Comparison of ENCODE assay signal across 18 cellular contexts in the genomic region with DNA sequence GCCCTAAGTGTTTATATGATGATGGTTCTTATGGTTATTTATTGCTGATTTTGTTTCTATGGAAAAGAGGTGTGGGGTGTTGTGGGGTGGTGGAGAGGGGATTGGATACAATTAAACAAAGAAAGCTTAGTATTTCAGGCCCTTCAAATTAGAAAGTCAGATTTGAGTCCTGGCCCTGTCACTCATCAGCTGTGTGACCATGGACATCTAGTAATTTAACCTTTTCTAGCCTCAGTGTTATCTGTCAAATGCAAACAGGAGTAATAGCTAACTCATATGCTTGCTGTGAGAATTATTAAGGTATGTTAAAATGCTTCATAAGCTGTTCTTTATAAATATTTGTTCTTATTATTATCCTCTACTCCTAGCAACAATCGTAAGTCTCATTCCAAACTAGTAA. TPM values are rescaled to one million over a fixed set of nuclear protein-coding genes. Genes with fewer than 3 reads are reported as not detected.
DNase-seq lines count a peak whose midpoint lies in the region; ATAC-seq, FAIRE-seq and TF ChIP-seq lines count a peak whose summit lies in the region.
"Had no signal": no experiment of that assay in that cellular context is flagged by ENCODE, and none has a peak within 500 bp of the region (broad histone marks: within the 10 kb centered on the region; RNA-seq: fewer than 3 reads in every experiment).

No MANE protein-coding gene starts in this region.

- H3K4me1 Mint-ChIP-seq in T-helper 2 cell treated with Interferon-gamma antibody and Interleukin-4, amounts not matched to agents 5 μg/mL and 100 μg/mL, for 36 hours (ENCODE audit: low read depth): peaks cover 26% of the 10 kb centered on the region
- H3K4me1 Mint-ChIP-seq in CD8-positive, alpha-beta memory T cell: peaks cover 23 to 33% (median 32%) of the 10 kb centered on the region in 3 donors
- peaks cover 14% of the 10 kb centered on the region for H3K4me1 Mint-ChIP-seq in nephron
- H3K4me1 Mint-ChIP-seq in endothelial cell (ENCODE audit: unreplicated experiment): peaks cover 9% of the 10 kb centered on the region

- POLR2A ChIA-PET in CD8-positive, alpha-beta memory T cell (lab: Charles Lee): interaction anchor here (0.5 to 1.5 kb wide), 4 partner anchors 8 to 155 kb away, joined by 3 to 6 read pairs (median 4); a partner anchor contains a TSS
- POLR2A ChIA-PET in K562 (lab: Yijun Ruan, JAX): interaction anchor here (0.5 to 1.6 kb wide), 8 partner anchors 12 to 153 kb away, joined by 3 to 5 read pairs (median 4); a partner anchor contains a TSS

- no peak for TF ChIP-seq POLR2A in K562 (conservative IDR thresholded peaks at IDR 0.05)

- TF ChIP-seq CTCF in K562 (IDR thresholded peaks at IDR 0.05 in 2 of 3, conservative IDR thresholded peaks at IDR 0.05 in 1 of 3; ENCODE audit: insufficient read depth in 2 of 3, low read depth in 1 of 3, low read length in 3 of 3) (no peak), nephron (IDR thresholded peaks at IDR 0.05; ENCODE audit: unreplicated experiment in 3 of 3) (no peak), endothelial cell (IDR thresholded peaks at IDR 0.05; ENCODE audit: unreplicated experiment) (no peak)

- TF ChIP-seq RAD21 in K562 (CRISPR knock-in tag; conservative IDR thresholded peaks at IDR 0.05 in 1 of 2, IDR thresholded peaks at IDR 0.05 in 1 of 2): no peak

- BruUV-seq in K562 (replicated peaks; lab: Mats Ljungman, UMichigan): no TSS peak

- no peak overlapping the region for H3K4me3 ChIP-seq in CD8-positive, alpha-beta memory T cell (ENCODE audit: low read length)
- H3K4me3 ChIP-seq in K562: no peak overlapping the region
- H3K4me3 ChIP-seq: A549 had no signal

- 81% methylated on average over 1 of the region's 1 CpG for WGBS in K562 (ENCODE audit: insufficient coverage, low coverage, missing lambda C conversion rate)

- in situ Hi-C loops in K562 (cut with MboI): no loop called here

- peaks cover 3% of the 10 kb centered on the region for H3K36me3 ChIP-seq in CD8-positive, alpha-beta memory T cell (ENCODE audit: insufficient read depth, low read length)
- peaks cover 10% of the 10 kb centered on the region; the same call in 2 of the 3 replicates for H3K36me3 ChIP-seq in K562 (ENCODE audit: control insufficient read depth, insufficient read depth, low read length)

- peak overlapping the region; percentile 59 for H3K27ac Mint-ChIP-seq in T-helper 2 cell treated with Interferon-gamma antibody and Interleukin-4, amounts not matched to agents 5 μg/mL and 100 μg/mL, for 36 hours
- peak overlapping the region in 7 of 8 donors; percentile 8 to 95 (median 57) for H3K27ac Mint-ChIP-seq in CD8-positive, alpha-beta memory T cell
- peak overlapping the region in 2 of 3 experiments; percentile 44 to 96 for H3K27ac Mint-ChIP-seq in nephron
- H3K27ac Mint-ChIP-seq in endothelial cell (ENCODE audit: unreplicated experiment): no peak overlapping the region
- H3K27ac Mint-ChIP-seq: endodermal cell; stimulated activated naive B cell treated with anti-CD40 and anti-IgM and Interleukin-4, amounts not matched to agents 10 μg/mL and 1 μg/mL and 100 μg/mL, for 72 hours had no signal

- no peak overlapping the region for H2AFZ ChIP-seq in K562 (ENCODE audit: low read depth, low read length)

- H3K27me3 ChIP-seq in CD8-positive, alpha-beta memory T cell (ENCODE audit: insufficient read depth, low read length, poor library complexity, severe bottlenecking): no peaks in the 10 kb centered on the region
- no peaks in the 10 kb centered on the region for H3K27me3 ChIP-seq in K562 (ENCODE audit: control insufficient read depth in 2 of 2, insufficient read depth in 2 of 2, low read length in 2 of 2)

- CTCF ChIA-PET in CD8-positive, alpha-beta memory T cell (lab: Charles Lee): interaction anchor here (0.8 to 1.3 kb wide), 2 partner anchors 24 to 51 kb away, joined by 3 to 5 read pairs; a partner anchor contains a TSS
- CTCF ChIA-PET in K562 (lab: Yijun Ruan, JAX; ENCODE audit: low intra/inter-chr PET ratio): no interaction called here

- no peak overlapping the region for H3K27ac ChIP-seq in CD8-positive, alpha-beta memory T cell (ENCODE audit: low read depth, low read length)
- no peak overlapping the region for H3K27ac ChIP-seq in K562 (ENCODE audit: extremely low read depth, low read depth, low read length)
- H3K27ac ChIP-seq: A549, C4-2B had no signal

- no peak overlapping the region; a peak in 1 of 4 replicates for H3K9ac ChIP-seq in K562 (ENCODE audit: insufficient read depth in 1 of 2, low read depth in 2 of 2, low read length in 2 of 2)

- no peak for TF ChIP-seq EP300 in K562 (IDR thresholded peaks at IDR 0.05; ENCODE audit: low read length)

- H4K20me1 ChIP-seq in K562 (replicated peaks; ENCODE audit: control insufficient read depth, insufficient read depth, low read length): peaks cover 4% of the 10 kb centered on the region; the same call in 1 of the 2 replicates

- peaks cover 14% of the 10 kb centered on the region for H3K4me1 ChIP-seq in CD8-positive, alpha-beta memory T cell (ENCODE audit: insufficient read depth, low read length)
- peaks cover 18 to 24% of the 10 kb centered on the region in 2 experiments for H3K4me1 ChIP-seq in K562 (replicated peaks in 1 of 2; ENCODE audit: control insufficient read depth in 2 of 2, insufficient read depth in 2 of 2, low read length in 2 of 2)

- no peak for FAIRE-seq in K562 (lab: Jason Lieb, UNC)
- FAIRE-seq: A549 had no signal

- DNase-seq in T-helper 2 cell treated with Interferon-gamma antibody and Interleukin-4, amounts not matched to agents 5 μg/mL and 100 μg/mL, for 36 hours (ENCODE audit: low spot score): no peak
- DNase-seq in T-helper 2 cell (no peak), K562 (ENCODE audit: extremely low read depth in 1 of 4, low spot score in 3 of 4) (no peak), OCI-M2 (lab: John Stamatoyannopoulos, UW; ENCODE audit: unreplicated experiment) (no peak), endothelial cell (ENCODE audit: low spot score) (no peak)
- DNase-seq in CD8-positive, alpha-beta memory T cell: no peak
- DNase-seq: activated gamma-delta T cell; aorta; DMS79; endodermal cell; NCI-H1436 treated with DMSO at 0.1 percent for 48 hours; retina; stimulated activated naive B cell treated with anti-CD40 and anti-IgM and Interleukin-4, amounts not matched to agents 10 μg/mL and 1 μg/mL and 100 μg/mL, for 72 hours had no signal

- H3K9me3 Mint-ChIP-seq in T-helper 2 cell treated with Interferon-gamma antibody and Interleukin-4, amounts not matched to agents 5 μg/mL and 100 μg/mL, for 36 hours: no peaks in the 10 kb centered on the region
- H3K9me3 Mint-ChIP-seq in CD8-positive, alpha-beta memory T cell: no peaks in the 10 kb centered on the region
- no peaks in the 10 kb centered on the region for H3K9me3 Mint-ChIP-seq in nephron
- no peaks in the 10 kb centered on the region for H3K9me3 Mint-ChIP-seq in endothelial cell (ENCODE audit: unreplicated experiment)
- H3K9me3 Mint-ChIP-seq: endodermal cell; stimulated activated naive B cell treated with anti-CD40 and anti-IgM and Interleukin-4, amounts not matched to agents 10 μg/mL and 1 μg/mL and 100 μg/mL, for 72 hours; type B pancreatic cell had no signal

- intact Hi-C loops in K562 (cut with micrococcal nuclease): loop anchor here (5.0 kb wide), 1 partner anchor 154 kb away; a partner anchor contains a TSS

- no peaks in the 10 kb centered on the region for H3K9me1 ChIP-seq in K562 (ENCODE audit: control insufficient read depth, insufficient read depth, low read length)

- H3K4me2 ChIP-seq in K562 (ENCODE audit: insufficient read depth, low read length): no peak overlapping the region
- H3K4me2 ChIP-seq: A549 had no signal

- no peaks in the 10 kb centered on the region for H3K27me3 Mint-ChIP-seq in T-helper 2 cell treated with Interferon-gamma antibody and Interleukin-4, amounts not matched to agents 5 μg/mL and 100 μg/mL, for 36 hours (ENCODE audit: low read depth)
- H3K27me3 Mint-ChIP-seq in CD8-positive, alpha-beta memory T cell: no peaks in the 10 kb centered on the region
- H3K27me3 Mint-ChIP-seq in nephron (ENCODE audit: low read depth) (no peaks in the 10 kb centered on the region), endothelial cell (ENCODE audit: unreplicated experiment) (peaks cover 15% of the 10 kb centered on the region)
- H3K27me3 Mint-ChIP-seq: stimulated activated naive B cell treated with anti-CD40 and anti-IgM and Interleukin-4, amounts not matched to agents 10 μg/mL and 1 μg/mL and 100 μg/mL, for 72 hours; type B pancreatic cell had no signal

- peaks cover 26% of the 10 kb centered on the region for H3K79me2 ChIP-seq in K562 (ENCODE audit: control insufficient read depth, insufficient read depth, low read length)

- peak overlapping the region; percentile 34 for H3K4me3 Mint-ChIP-seq in T-helper 2 cell treated with Interferon-gamma antibody and Interleukin-4, amounts not matched to agents 5 μg/mL and 100 μg/mL, for 36 hours
- peak overlapping the region in 1 of 7 donors; percentile 67 for H3K4me3 Mint-ChIP-seq in CD8-positive, alpha-beta memory T cell
- H3K4me3 Mint-ChIP-seq in nephron: peak overlapping the region; percentile 41 to 59 (median 47)
- no peak overlapping the region for H3K4me3 Mint-ChIP-seq in endothelial cell (ENCODE audit: unreplicated experiment)
- H3K4me3 Mint-ChIP-seq: endodermal cell had no signal

- H3K36me3 Mint-ChIP-seq in T-helper 2 cell treated with Interferon-gamma antibody and Interleukin-4, amounts not matched to agents 5 μg/mL and 100 μg/mL, for 36 hours (ENCODE audit: low read depth): peaks cover 6% of the 10 kb centered on the region
- H3K36me3 Mint-ChIP-seq in CD8-positive, alpha-beta memory T cell: peaks cover 0 to 26% (median 5%) of the 10 kb centered on the region in 3 donors
- H3K36me3 Mint-ChIP-seq in nephron (ENCODE audit: low read depth) (peaks cover 23% of the 10 kb centered on the region), endothelial cell (ENCODE audit: low read depth, unreplicated experiment) (peaks cover 16% of the 10 kb centered on the region)

- ATAC-seq in K562: no peak
- ATAC-seq in HG03280 (IDR thresholded peaks at IDR 0.05; ENCODE audit: unreplicated experiment): no peak
- ATAC-seq: A549; stimulated activated naive B cell treated with anti-CD40 and anti-IgM and Interleukin-4, amounts not matched to agents 10 μg/mL and 1 μg/mL and 100 μg/mL, for 72 hours had no signal

- no peaks in the 10 kb centered on the region for H3K9me3 ChIP-seq in CD8-positive, alpha-beta memory T cell (ENCODE audit: low read length)
- H3K9me3 ChIP-seq in K562 (replicated peaks; ENCODE audit: control insufficient read depth, insufficient read depth, low read depth, low read length): no peaks in the 10 kb centered on the region
- H3K9me3 ChIP-seq: A549 had no signal

RNA-seq across cellular contexts. Expression of a gene that starts 2.1 kb away (rescaled TPM):
- total RNA-seq in CD8-positive, alpha-beta memory T cell: 10 to 100 TPM; 73.8 to 78.6 TPM
- 27.7 TPM for polyA plus RNA-seq in CD8-positive, alpha-beta memory T cell
- 58.5 and 60.1 TPM in 2 replicates for total RNA-seq in K562 (2011; cell fraction: chromatin; rRNA removed; ENCODE audit: low replicate concordance)
- total RNA-seq in K562 (2011; cell fraction: nucleolus; rRNA removed): 16.2 and 20.9 TPM in 2 replicates
- 34.3 and 66.6 TPM in 2 replicates for total RNA-seq in K562 (2011; cell fraction: nucleoplasm; rRNA removed)
- 22.1 and 22.4 TPM in 2 replicates for total RNA-seq in K562 (2014; rRNA removed)
- total RNA-seq in K562 (2014; rRNA removed; fragmentation: Illumina TruSeq; extraction: Trizol): 59.7 and 65.2 TPM in 2 replicates
- 59.7 and 61.2 TPM in 2 replicates for total RNA-seq in K562 (2015; rRNA removed; fragmentation: Illumina TruSeq; extraction: Trizol)
- total RNA-seq in K562 (2021): 50.8 and 56.7 TPM in 2 replicates
- 45.5 and 80.9 TPM in 2 replicates for polyA plus RNA-seq in K562 (2011; rRNA removed)
- 33.0 and 43.8 TPM in 2 replicates for polyA plus RNA-seq in K562 (2011; cell fraction: cytosol; rRNA removed)
- 29.0 and 33.3 TPM in 2 replicates for polyA plus RNA-seq in K562 (2011; cell fraction: nucleus; rRNA removed)
- 49.2 and 51.7 TPM in 2 replicates for polyA plus RNA-seq in K562 (2012)
- 60.0 and 62.4 TPM in 2 replicates for polyA plus RNA-seq in K562 (2014; fragmentation: Illumina TruSeq; extraction: Trizol)
- polyA plus RNA-seq in K562 (2014; fragmentation: Nextera tagmentation; extraction: Ambion mirVana): 10 to 100 TPM; 81.6 to 87.7 TPM
- 46.0 and 59.1 TPM in 2 replicates for polyA plus RNA-seq in K562 (2014; rRNA removed)
- polyA minus RNA-seq in K562 (2011; rRNA and poly(A)+ RNA removed): 59.7 and 82.3 TPM in 2 replicates
- 18.9 and 39.7 TPM in 2 replicates for polyA minus RNA-seq in K562 (2011; cell fraction: cytosol; rRNA and poly(A)+ RNA removed)
- 25.3 and 38.3 TPM in 2 replicates for polyA minus RNA-seq in K562 (2011; cell fraction: nucleus; rRNA and poly(A)+ RNA removed)
- 59.6 TPM for total RNA-seq in endothelial cell (ENCODE audit: unreplicated experiment)

RNA-seq across cellular contexts. Expression of a gene that starts 26.7 kb away (rescaled TPM):
- 10 to 100 TPM; 78.2 to 82.7 TPM for total RNA-seq in CD8-positive, alpha-beta memory T cell
- polyA plus RNA-seq in CD8-positive, alpha-beta memory T cell: 155 TPM
- total RNA-seq in K562 (2011; cell fraction: chromatin; rRNA removed; ENCODE audit: low replicate concordance): 19.2 and 30.9 TPM in 2 replicates
- 14.9 and 18.3 TPM in 2 replicates for total RNA-seq in K562 (2011; cell fraction: nucleolus; rRNA removed)
- total RNA-seq in K562 (2011; cell fraction: nucleoplasm; rRNA removed): 21.5 and 21.8 TPM in 2 replicates
- total RNA-seq in K562 (2014; rRNA removed) (63.8 and 64.6 TPM in 2 replicates), K562 (2014; rRNA removed; fragmentation: Illumina TruSeq; extraction: Trizol) (89.8 and 98.4 TPM in 2 replicates), K562 (2015; rRNA removed; fragmentation: Illumina TruSeq; extraction: Trizol) (87.1 and 90.1 TPM in 2 replicates), K562 (2021) (82.4 and 90.4 TPM in 2 replicates), endothelial cell (ENCODE audit: unreplicated experiment) (70.1 TPM)
- polyA plus RNA-seq in K562 (2011; rRNA removed) (104 and 152 TPM in 2 replicates), K562 (2014; fragmentation: Illumina TruSeq; extraction: Trizol) (101 and 116 TPM in 2 replicates), K562 (2014; fragmentation: Nextera tagmentation; extraction: Ambion mirVana) (100 to 1,000 TPM; 375 to 402 TPM), K562 (2014; rRNA removed) (132 and 135 TPM in 2 replicates)
- polyA plus RNA-seq in K562 (2011; cell fraction: cytosol; rRNA removed): 55.3 and 80.4 TPM in 2 replicates
- 20.6 and 28.8 TPM in 2 replicates for polyA plus RNA-seq in K562 (2011; cell fraction: nucleus; rRNA removed)
- 81.3 and 139 TPM in 2 replicates for polyA plus RNA-seq in K562 (2012)
- 51.1 and 61.6 TPM in 2 replicates for polyA minus RNA-seq in K562 (2011; rRNA and poly(A)+ RNA removed)
- 23.0 and 25.8 TPM in 2 replicates for polyA minus RNA-seq in K562 (2011; cell fraction: cytosol; rRNA and poly(A)+ RNA removed)
- polyA minus RNA-seq in K562 (2011; cell fraction: nucleus; rRNA and poly(A)+ RNA removed): 8.5 and 12.7 TPM in 2 replicates

RNA-seq across cellular contexts. Expression of a gene that starts 50.5 kb away (rescaled TPM):
- total RNA-seq in CD8-positive, alpha-beta memory T cell: 10 to 100 TPM; 19.7 to 20.4 TPM
- 10.6 TPM for polyA plus RNA-seq in CD8-positive, alpha-beta memory T cell
- total RNA-seq in K562 (2011; cell fraction: chromatin; rRNA removed; ENCODE audit: low replicate concordance): 24.1 and 45.8 TPM in 2 replicates
- 14.7 and 16.7 TPM in 2 replicates for total RNA-seq in K562 (2011; cell fraction: nucleolus; rRNA removed)
- 30.6 and 42.1 TPM in 2 replicates for total RNA-seq in K562 (2011; cell fraction: nucleoplasm; rRNA removed)
- total RNA-seq in K562 (2014; rRNA removed): 19.0 and 22.4 TPM in 2 replicates
- total RNA-seq in K562 (2014; rRNA removed; fragmentation: Illumina TruSeq; extraction: Trizol): 28.8 and 33.7 TPM in 2 replicates
- total RNA-seq in K562 (2015; rRNA removed; fragmentation: Illumina TruSeq; extraction: Trizol): 32.7 and 37.0 TPM in 2 replicates
- 25.2 and 25.8 TPM in 2 replicates for total RNA-seq in K562 (2021)
- polyA plus RNA-seq in K562 (2011; rRNA removed): 10.5 and 16.1 TPM in 2 replicates
- 3.7 and 5.3 TPM in 2 replicates for polyA plus RNA-seq in K562 (2011; cell fraction: cytosol; rRNA removed)
- 3.2 and 3.8 TPM in 2 replicates for polyA plus RNA-seq in K562 (2011; cell fraction: nucleus; rRNA removed)
- polyA plus RNA-seq in K562 (2012): 8.8 and 11.8 TPM in 2 replicates
- polyA plus RNA-seq in K562 (2014; fragmentation: Illumina TruSeq; extraction: Trizol): 21.4 and 25.0 TPM in 2 replicates
- 10 to 100 TPM in 1 of 2 experiments, 1 to 10 TPM in 1; 7.4 to 12.6 TPM for polyA plus RNA-seq in K562 (2014; fragmentation: Nextera tagmentation; extraction: Ambion mirVana)
- polyA plus RNA-seq in K562 (2014; rRNA removed): 11.7 and 13.4 TPM in 2 replicates
- polyA minus RNA-seq in K562 (2011; rRNA and poly(A)+ RNA removed): 37.9 and 40.2 TPM in 2 replicates
- 16.5 and 22.9 TPM in 2 replicates for polyA minus RNA-seq in K562 (2011; cell fraction: cytosol; rRNA and poly(A)+ RNA removed)
- polyA minus RNA-seq in K562 (2011; cell fraction: nucleus; rRNA and poly(A)+ RNA removed): 7.4 and 9.0 TPM in 2 replicates
- 33.8 TPM for total RNA-seq in endothelial cell (ENCODE audit: unreplicated experiment)
